ENCODE assay signal across 8 cellular contexts in the genomic region with DNA sequence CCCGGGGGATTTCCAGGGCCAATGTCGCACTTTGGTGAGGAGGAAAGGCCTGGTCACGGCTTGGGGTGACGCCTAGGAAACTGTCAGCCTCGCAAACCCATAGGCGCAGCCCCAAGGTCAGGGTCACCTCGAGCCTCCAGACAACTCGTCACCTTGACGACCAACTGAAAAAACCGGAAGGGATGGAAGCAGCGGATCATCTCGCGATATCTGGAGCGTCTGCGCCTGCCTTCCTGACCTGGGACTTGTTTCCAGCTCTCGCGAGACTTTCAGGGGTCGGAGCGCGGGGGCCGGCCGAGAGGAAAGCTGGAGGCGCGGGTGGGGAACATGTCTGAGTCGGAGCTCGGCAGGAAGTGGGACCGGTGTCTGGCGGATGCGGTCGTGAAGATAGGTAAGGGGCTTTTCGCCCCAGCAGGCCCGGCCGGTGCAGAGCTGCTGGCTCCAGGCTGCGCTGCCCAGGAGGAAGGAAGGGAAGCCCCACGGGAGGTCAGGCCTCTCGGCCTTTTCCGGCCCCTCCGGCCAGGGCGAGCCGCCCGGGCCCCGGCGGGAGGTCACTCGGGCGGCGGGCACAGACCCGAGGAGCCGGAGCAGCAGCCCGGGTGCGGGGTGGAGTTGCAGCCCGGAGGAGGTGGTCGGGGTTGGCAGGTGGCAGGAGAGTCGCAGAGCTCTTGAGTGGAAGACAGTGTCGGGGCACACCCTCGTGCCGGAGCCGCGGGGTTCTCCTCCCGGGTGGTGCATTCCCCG. TPM values are rescaled to one million over a fixed set of nuclear protein-coding genes. Genes with fewer than 3 reads are reported as not detected.
DNase-seq lines count a peak whose midpoint lies in the region; ATAC-seq lines count a peak whose summit lies in the region.

No MANE protein-coding gene starts in this region.

- peak overlapping the region; percentile 100 for H3K27ac ChIP-seq in effector memory CD4-positive, alpha-beta T cell (ENCODE audit: insufficient read depth, low read length, poor library complexity, severe bottlenecking)

- no peaks in the 10 kb centered on the region for H3K27me3 ChIP-seq in effector memory CD4-positive, alpha-beta T cell (replicated peaks; ENCODE audit: control insufficient read depth, insufficient read depth, low read length, poor library complexity, severe bottlenecking)

- H3K36me3 ChIP-seq in effector memory CD4-positive, alpha-beta T cell (ENCODE audit: control insufficient read depth, insufficient read depth, low read length): peaks cover 3% of the 10 kb centered on the region

- DNase-seq in COLO829 (ENCODE audit: low spot score) (peak; percentile 97), HT-29 (ENCODE audit: low spot score) (peak; percentile 99), lung microvascular endothelial cell (ENCODE audit: low read depth in 2 of 2) (peak; percentile 97 to 98)
- peak; percentile 98 for DNase-seq in NK-92 treated with Interleukin-12 subunit alpha and Interleukin-12 subunit beta, amount 100 ng/mL, for 24 hours (lab: John Stamatoyannopoulos, UW)
- peak; percentile 95 to 97 for DNase-seq in activated CD8-positive, alpha-beta memory T cell treated with anti-CD3 and anti-CD28 coated beads for 4 hours (ENCODE audit: low read depth in 2 of 2)
- DNase-seq in effector memory CD4-positive, alpha-beta T cell: peak; percentile 98 to 99 (median 98)
- peak; percentile 90 to 95 (median 94) for DNase-seq in stimulated activated CD4-positive, alpha-beta T cell treated with anti-CD3 and anti-CD28 coated beads, TNF-alpha, amount 100 ng/mL, for 4 hours (ENCODE audit: low read depth in 3 of 3)

- H3K4me1 ChIP-seq in effector memory CD4-positive, alpha-beta T cell (ENCODE audit: control insufficient read depth, insufficient read depth, low read length, poor library complexity, severe bottlenecking): peaks cover 38% of the 10 kb centered on the region

- H3K9me3 ChIP-seq in effector memory CD4-positive, alpha-beta T cell (ENCODE audit: control insufficient read depth, low read length): no peaks in the 10 kb centered on the region

- peak; percentile 84 for ATAC-seq in GM21360 (IDR thresholded peaks at IDR 0.05; ENCODE audit: unreplicated experiment)

- H3K4me3 ChIP-seq in effector memory CD4-positive, alpha-beta T cell (ENCODE audit: insufficient read depth, low read depth, low read length, poor library complexity, severe bottlenecking): peak overlapping the region; percentile 60

RNA-seq across cellular contexts. Expression of a gene that starts 47.2 kb away (rescaled TPM):
- 62.3 and 80.6 TPM in 2 replicates for total RNA-seq in HT-29 (2014; rRNA removed; shearing (Covaris generic))
- 92.8 and 199 TPM in 2 replicates for total RNA-seq in lung microvascular endothelial cell

Comparison
In these comparisons a context has a peak if more than half of its experiments do, and no peak if none do; other contexts are left out.
1. Peak in every context shown above with its lines: DNase-seq, ATAC-seq, H3K4me3 ChIP-seq and H3K27ac ChIP-seq.